ENCODE assay signal across 36 cellular contexts in the genomic region with DNA sequence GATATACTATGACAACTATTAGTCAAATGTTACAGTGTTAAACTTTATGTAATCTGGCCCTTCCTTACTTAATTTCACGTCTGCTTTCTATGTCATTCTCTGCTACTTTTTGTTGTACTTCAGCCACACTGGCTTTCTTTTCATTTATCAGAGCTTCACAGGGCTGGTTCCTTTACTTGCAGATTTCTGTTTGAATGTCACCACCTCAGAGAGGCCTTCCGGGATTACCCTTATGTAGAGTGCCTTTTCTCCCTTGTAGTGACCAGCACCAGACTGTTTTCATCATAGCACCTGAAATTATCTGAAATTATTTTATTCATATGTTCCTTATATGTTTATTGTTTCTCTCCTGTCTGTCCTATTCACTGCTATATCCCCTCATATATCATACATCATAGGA.
"Had no signal": no experiment of that assay in that cellular context is flagged by ENCODE, and none has a peak within 500 bp of the region (broad histone marks: within the 10 kb centered on the region; RNA-seq: fewer than 3 reads in every experiment).

No MANE protein-coding gene starts in this region.

- H3K4me3 ChIP-seq: ascending aorta, cardiac muscle cell had no signal

- ATAC-seq: activated CD8-positive, alpha-beta T cell treated with anti-CD3 and anti-CD28 coated beads for 36 hours; activated naive CD4-positive, alpha-beta T cell treated with anti-CD3 and anti-CD28 coated beads, Interleukin-2, amount 50 U/mL, for 72 hours; activated naive CD8-positive, alpha-beta T cell treated with anti-CD3 and anti-CD28 coated beads, Interleukin-2, amount 50 U/mL, for 24 hours; activated T-cell treated with anti-CD3 and anti-CD28 coated beads, Interleukin-2, amount 50 U/mL, for 4 hours; activated T-cell treated with anti-CD3 and anti-CD28 coated beads, Interleukin-2, amount 50 U/mL, for 72 hours; activated T-helper 17 cell treated with anti-CD3 and anti-CD28 coated beads, Interleukin-2, amount 50 U/mL, for 72 hours had no signal

- H3K9me3 ChIP-seq: ascending aorta had no signal

- H3K27ac ChIP-seq: ascending aorta, cardiac muscle cell, VCaP had no signal

- H3K27me3 ChIP-seq: ascending aorta, cardiac muscle cell had no signal

- H3K36me3 Mint-ChIP-seq: brain had no signal

- H3K4me3 Mint-ChIP-seq: activated B cell treated with CpG ODN at 0.5 μM for 24 hours; activated CD4-positive, alpha-beta memory T cell treated with anti-CD3 and anti-CD28 coated beads for 36 hours; activated CD4-positive, alpha-beta T cell treated with anti-CD3 and anti-CD28 coated beads, Interleukin-2, amount 10 ng/mL, durations not matched to agents 24 days and 14 days; activated CD8-positive, alpha-beta T cell treated with anti-CD3 and anti-CD28 coated beads for 36 hours; activated naive CD4-positive, alpha-beta T cell treated with anti-CD3 and anti-CD28 coated beads for 36 hours; activated naive CD8-positive, alpha-beta T cell treated with anti-CD3 and anti-CD28 coated beads, Interleukin-2, amount 10 ng/mL, durations not matched to agents 7 days and 5 days; activated naive CD8-positive, alpha-beta T cell treated with anti-CD3 and anti-CD28 coated beads, Interleukin-2, amount 50 U/mL, for 24 hours; activated T-cell treated with anti-CD3 and anti-CD28 coated beads, Interleukin-2, amount 50 U/mL, for 4 hours; activated T-cell treated with anti-CD3 and anti-CD28 coated beads, Interleukin-2, amount 50 U/mL, for 72 hours; activated T-helper 1 cell treated with anti-CD3 and anti-CD28 coated beads, Interleukin-12 subunit alpha, Interleukin-12 subunit beta, Interleukin-2, Interleukin-4 antibody, amounts not matched to agents 30 ng/mL and 10 ng/mL and 1 ng/mL, durations not matched to agents 14 hours and 24 hours and 36 hours; activated T-helper 17 cell treated with anti-CD3 and anti-CD28 coated beads, Interleukin-2, amount 50 U/mL, for 72 hours; brain; central memory CD8-positive, alpha-beta T cell; T-helper 1 cell treated with Interleukin-12 subunit alpha and Interleukin-12 subunit beta and Interleukin-4 antibody, amounts not matched to agents 30 μg/mL and 1 μg/mL, for 36 hours had no signal

- FAIRE-seq: bronchial epithelial cell, TTC549 had no signal

- H3K36me3 ChIP-seq: ascending aorta, cardiac muscle cell had no signal

- H3K9me3 Mint-ChIP-seq: activated B cell treated with CpG ODN at 0.5 μM for 24 hours; activated CD4-positive, alpha-beta memory T cell treated with anti-CD3 and anti-CD28 coated beads for 36 hours; activated CD4-positive, alpha-beta T cell treated with anti-CD3 and anti-CD28 coated beads, Interleukin-2, amount 10 ng/mL, durations not matched to agents 24 days and 14 days; activated CD8-positive, alpha-beta T cell treated with anti-CD3 and anti-CD28 coated beads for 36 hours; activated naive CD4-positive, alpha-beta T cell treated with anti-CD3 and anti-CD28 coated beads for 36 hours; activated naive CD4-positive, alpha-beta T cell treated with anti-CD3 and anti-CD28 coated beads, Interleukin-2, amount 50 U/mL, for 72 hours; activated naive CD8-positive, alpha-beta T cell treated with anti-CD3 and anti-CD28 coated beads, Interleukin-2, amount 10 ng/mL, durations not matched to agents 7 days and 5 days; activated naive CD8-positive, alpha-beta T cell treated with anti-CD3 and anti-CD28 coated beads, Interleukin-2, amount 50 U/mL, for 24 hours; activated T-cell treated with anti-CD3 and anti-CD28 coated beads, Interleukin-2, amount 50 U/mL, for 4 hours; activated T-cell treated with anti-CD3 and anti-CD28 coated beads, Interleukin-2, amount 50 U/mL, for 72 hours; activated T-helper 1 cell treated with anti-CD3 and anti-CD28 coated beads, Interleukin-12 subunit alpha, Interleukin-12 subunit beta, Interleukin-2, Interleukin-4 antibody, amounts not matched to agents 30 ng/mL and 10 ng/mL and 1 ng/mL, durations not matched to agents 14 hours and 24 hours and 36 hours; activated T-helper 17 cell treated with anti-CD3 and anti-CD28 coated beads, Interleukin-2, amount 50 U/mL, for 72 hours; brain; central memory CD8-positive, alpha-beta T cell; T-helper 1 cell treated with Interleukin-12 subunit alpha and Interleukin-12 subunit beta and Interleukin-4 antibody, amounts not matched to agents 30 μg/mL and 1 μg/mL, for 36 hours had no signal

- H3K27ac Mint-ChIP-seq: activated B cell treated with CpG ODN at 0.5 μM for 24 hours; activated CD4-positive, alpha-beta memory T cell treated with anti-CD3 and anti-CD28 coated beads for 36 hours; activated CD4-positive, alpha-beta T cell treated with anti-CD3 and anti-CD28 coated beads, Interleukin-2, amount 10 ng/mL, durations not matched to agents 24 days and 14 days; activated CD8-positive, alpha-beta T cell treated with anti-CD3 and anti-CD28 coated beads for 36 hours; activated naive CD4-positive, alpha-beta T cell treated with anti-CD3 and anti-CD28 coated beads for 36 hours; activated naive CD4-positive, alpha-beta T cell treated with anti-CD3 and anti-CD28 coated beads, Interleukin-2, amount 50 U/mL, for 72 hours; activated naive CD8-positive, alpha-beta T cell treated with anti-CD3 and anti-CD28 coated beads, Interleukin-2, amount 10 ng/mL, durations not matched to agents 7 days and 5 days; activated naive CD8-positive, alpha-beta T cell treated with anti-CD3 and anti-CD28 coated beads, Interleukin-2, amount 50 U/mL, for 24 hours; activated T-cell treated with anti-CD3 and anti-CD28 coated beads, Interleukin-2, amount 50 U/mL, for 72 hours; activated T-helper 1 cell treated with anti-CD3 and anti-CD28 coated beads, Interleukin-12 subunit alpha, Interleukin-12 subunit beta, Interleukin-2, Interleukin-4 antibody, amounts not matched to agents 30 ng/mL and 10 ng/mL and 1 ng/mL, durations not matched to agents 14 hours and 24 hours and 36 hours; activated T-helper 17 cell treated with anti-CD3 and anti-CD28 coated beads, Interleukin-2, amount 50 U/mL, for 72 hours; brain; T-helper 1 cell treated with Interleukin-12 subunit alpha and Interleukin-12 subunit beta and Interleukin-4 antibody, amounts not matched to agents 30 μg/mL and 1 μg/mL, for 36 hours had no signal

- H3K4me1 ChIP-seq: ascending aorta had no signal

- DNase-seq: activated B cell treated with CpG ODN at 0.5 μM for 24 hours; activated CD4-positive, alpha-beta memory T cell treated with anti-CD3 and anti-CD28 coated beads for 36 hours; activated CD4-positive, alpha-beta T cell treated with anti-CD3 and anti-CD28 coated beads for 4 hours; activated CD4-positive, alpha-beta T cell treated with anti-CD3 and anti-CD28 coated beads, Interleukin-2, amount 10 ng/mL, durations not matched to agents 24 days and 14 days; activated CD4-positive, alpha-beta T cell treated with anti-CD3 and anti-CD28 coated beads, Interleukin-2, amount 50 U/mL, for 1 hour; activated CD4-positive, alpha-beta T cell treated with anti-CD3 and anti-CD28 coated beads, Interleukin-2, amount 50 U/mL, for 4 hours; activated CD4-positive, CD25-positive, alpha-beta regulatory T cell treated with anti-CD3 and anti-CD28 coated beads, Interleukin-2, amount 50 U/mL, for 72 hours; activated CD8-positive, alpha-beta memory T cell treated with anti-CD3 and anti-CD28 coated beads, Interleukin-2, amount 50 U/mL, for 4 hours; activated CD8-positive, alpha-beta T cell treated with anti-CD3 and anti-CD28 coated beads for 36 hours; activated effector memory CD4-positive, alpha-beta T cell treated with anti-CD3 and anti-CD28 coated beads, Interleukin-2, amount 50 U/mL, for 16 hours; activated gamma-delta T cell treated with Interleukin-2 at 50 U/mL for 16 hours; activated naive CD4-positive, alpha-beta T cell; activated naive CD4-positive, alpha-beta T cell treated with anti-CD3 and anti-CD28 coated beads for 36 hours; activated naive CD8-positive, alpha-beta T cell treated with anti-CD3 and anti-CD28 coated beads, Interleukin-2, amount 10 ng/mL, durations not matched to agents 7 days and 5 days; activated naive CD8-positive, alpha-beta T cell treated with anti-CD3 and anti-CD28 coated beads, Interleukin-2, amount 50 U/mL, for 24 hours; activated T-cell treated with anti-CD3 and anti-CD28 coated beads for 4 hours; activated T-cell treated with anti-CD3 and anti-CD28 coated beads, Interleukin-2, amount 50 U/mL, for 1 hour; activated T-cell treated with anti-CD3 and anti-CD28 coated beads, Interleukin-2, amount 50 U/mL, for 4 hours; activated T-cell treated with anti-CD3 and anti-CD28 coated beads, Interleukin-2, amount 50 U/mL, for 72 hours; amygdala; anterior cingulate cortex; caudate nucleus; cerebellar nuclear complex; T-helper 1 cell; T1000 had no signal

- H3K27me3 Mint-ChIP-seq: activated B cell treated with CpG ODN at 0.5 μM for 24 hours; activated CD4-positive, alpha-beta memory T cell treated with anti-CD3 and anti-CD28 coated beads for 36 hours; activated CD4-positive, alpha-beta T cell treated with anti-CD3 and anti-CD28 coated beads, Interleukin-2, amount 10 ng/mL, durations not matched to agents 24 days and 14 days; activated CD8-positive, alpha-beta T cell treated with anti-CD3 and anti-CD28 coated beads for 36 hours; activated naive CD8-positive, alpha-beta T cell treated with anti-CD3 and anti-CD28 coated beads, Interleukin-2, amount 10 ng/mL, durations not matched to agents 7 days and 5 days; activated naive CD8-positive, alpha-beta T cell treated with anti-CD3 and anti-CD28 coated beads, Interleukin-2, amount 50 U/mL, for 24 hours; activated T-helper 17 cell treated with anti-CD3 and anti-CD28 coated beads, Interleukin-2, amount 50 U/mL, for 72 hours; brain; central memory CD8-positive, alpha-beta T cell had no signal
